In genomic region chr9:133351908-133352634, GRCh38 we compare ENCODE assay signal across 9 cellular contexts. TPM values are rescaled to one million over a fixed set of nuclear protein-coding genes. Genes with fewer than 3 reads are reported as not detected.
DNase-seq lines count a peak whose midpoint lies in the region; ATAC-seq, FAIRE-seq and TF ChIP-seq lines count a peak whose summit lies in the region.
"Had no signal": no experiment of that assay in that cellular context is flagged by ENCODE, and none has a peak within 500 bp of the region (broad histone marks: within the 10 kb centered on the region; RNA-seq: fewer than 3 reads in every experiment).

No MANE protein-coding gene starts in this region.

- peaks cover 15% of the 10 kb centered on the region for H3K4me1 Mint-ChIP-seq in endothelial cell (ENCODE audit: unreplicated experiment)

- DNase-seq in DMS 273 treated with DMSO at 0.1 percent for 48 hours (lab: John Stamatoyannopoulos, UW) = peak; percentile 65
- peak; percentile 56 for DNase-seq in HFF-Myc (ENCODE audit: extremely low read depth, low read depth)
- DNase-seq in SKM-1 treated with dmso at 0.1 percent for 144 hours (lab: John Stamatoyannopoulos, UW; ENCODE audit: unreplicated experiment) = peak; percentile 69
- peak; percentile 56 for DNase-seq in endothelial cell (ENCODE audit: low spot score)
- DNase-seq in psoas muscle = no peak
- no peak for DNase-seq in Ammon's horn (ENCODE audit: low spot score)
- no peak for DNase-seq in small intestine

- TF ChIP-seq CTCF in HFF-Myc (IDR thresholded peaks at IDR 0.05; ENCODE audit: low read depth, low read length, missing control alignments) = peak; percentile 78
- TF ChIP-seq CTCF in endothelial cell (IDR thresholded peaks at IDR 0.05; ENCODE audit: unreplicated experiment) = peak; percentile 46
- TF ChIP-seq CTCF in psoas muscle (IDR thresholded peaks at IDR 0.05) = peak; percentile 55

- WGBS in psoas muscle, 3 donors = 62 to 74% (median 67%) methylated on average over 14 of the region's 14 CpGs
- WGBS in small intestine, 3 donors = 74 to 80% (median 77%) methylated on average over 14 of the region's 14 CpGs

- H3K9me3 Mint-ChIP-seq in endothelial cell (ENCODE audit: unreplicated experiment) = no peaks in the 10 kb centered on the region

- H3K36me3 ChIP-seq in psoas muscle (ENCODE audit: insufficient read depth in 1 of 2, low read depth in 1 of 2) (peaks cover 7 to 61% of the 10 kb centered on the region in 2 donors), small intestine (ENCODE audit: control insufficient read depth in 2 of 2, insufficient read depth in 2 of 2, low read length in 2 of 2) (peaks cover 16 to 17% of the 10 kb centered on the region in 2 donors)

- H3K9me3 ChIP-seq in psoas muscle (no peaks in the 10 kb centered on the region), small intestine (ENCODE audit: control insufficient read depth, low read depth) (no peaks in the 10 kb centered on the region)

- H3K4me3 ChIP-seq in HFF-Myc (replicated peaks; ENCODE audit: low read depth, low read length) (no peak overlapping the region), psoas muscle (no peak overlapping the region), small intestine (ENCODE audit: low read depth in 1 of 2, low read length in 2 of 2) (no peak overlapping the region)

- H3K4me1 ChIP-seq in psoas muscle = peaks cover 34% of the 10 kb centered on the region
- peaks cover 0 to 4% of the 10 kb centered on the region in 2 donors for H3K4me1 ChIP-seq in small intestine (ENCODE audit: control insufficient read depth in 2 of 2, insufficient read depth in 1 of 2, low read depth in 1 of 2, low read length in 1 of 2)

- peaks cover 39% of the 10 kb centered on the region for H3K36me3 Mint-ChIP-seq in endothelial cell (ENCODE audit: low read depth, unreplicated experiment)

- peaks cover 15% of the 10 kb centered on the region for H3K27me3 Mint-ChIP-seq in endothelial cell (ENCODE audit: unreplicated experiment)

- intact Hi-C loops in psoas muscle (cut with DNase I) = loop anchor here in 1 of 2 donors (2.0 to 10.0 kb wide), 2 partner anchors 23 to 113 kb away; no protein-coding TSS in a partner anchor

- H3K27me3 ChIP-seq in psoas muscle (ENCODE audit: insufficient read depth in 3 of 3, low read length in 2 of 3) (no peaks in the 10 kb centered on the region), small intestine (ENCODE audit: control insufficient read depth in 2 of 2, insufficient read depth in 2 of 2, low read length in 2 of 2) (no peaks in the 10 kb centered on the region)

- no peak overlapping the region for H3K27ac Mint-ChIP-seq in endothelial cell (ENCODE audit: unreplicated experiment)

- peak; percentile 7 to 29 (median 22) for ATAC-seq in psoas muscle
- no peak for ATAC-seq in HG02970 (IDR thresholded peaks at IDR 0.05; ENCODE audit: low FRiP score, unreplicated experiment)
- ATAC-seq: naive thymus-derived CD4-positive, alpha-beta T cell had no signal

- no peak for FAIRE-seq in small intestine (lab: Jason Lieb, UNC)

- peak overlapping the region; percentile 46 for H3K27ac ChIP-seq in psoas muscle
- H3K27ac ChIP-seq in small intestine (ENCODE audit: low read depth in 1 of 2, low read length in 1 of 2) = no peak overlapping the region

- H3K4me3 Mint-ChIP-seq in endothelial cell (ENCODE audit: unreplicated experiment) = peak overlapping the region; percentile 74

RNA-seq across cellular contexts. Expression of gene RPL7A, which starts 4.1 kb away (rescaled TPM):
- 2,006 TPM for total RNA-seq in endothelial cell (ENCODE audit: unreplicated experiment)
- 1,000 to 10,000 TPM; 1,013 to 1,526 (median 1,062) TPM for total RNA-seq in psoas muscle
- 1,000 to 10,000 TPM; 1,923 to 3,403 (median 2,177) TPM for polyA plus RNA-seq in psoas muscle
- 1,000 to 10,000 TPM; 1,890 to 3,725 (median 3,312) TPM for polyA plus RNA-seq in small intestine

RNA-seq across cellular contexts. Expression of gene MED22, which starts 4.1 kb away (rescaled TPM):
- total RNA-seq in endothelial cell (ENCODE audit: unreplicated experiment) = 32.9 TPM
- 10 to 100 TPM in 2 of 4 donors, 1 to 10 TPM in 2; 7.5 to 14.4 (median 10.6) TPM for total RNA-seq in psoas muscle
- polyA plus RNA-seq in psoas muscle = 10 to 100 TPM; 14.5 to 43.5 (median 23.4) TPM
- polyA plus RNA-seq in small intestine = 10 to 100 TPM; 10.3 to 17.7 (median 17.6) TPM

RNA-seq across cellular contexts. Expression of gene SURF1, which starts 4.2 kb away (rescaled TPM):
- total RNA-seq in endothelial cell (ENCODE audit: unreplicated experiment) (36.2 TPM), psoas muscle (10 to 100 TPM; 27.7 to 54.9 (median 45.5) TPM)
- polyA plus RNA-seq in psoas muscle (100 to 1,000 TPM in 1 of 3 donors, 10 to 100 TPM in 2; 63.1 to 127 (median 77.0) TPM), small intestine (10 to 100 TPM; 83.3 to 94.4 (median 87.5) TPM)

RNA-seq across cellular contexts. Expression of gene SURF2, which starts 4.3 kb away (rescaled TPM):
- total RNA-seq in endothelial cell (ENCODE audit: unreplicated experiment) = 11.9 TPM
- 10 to 100 TPM; 10.9 to 13.8 (median 13.3) TPM for total RNA-seq in psoas muscle
- polyA plus RNA-seq in psoas muscle = 10 to 100 TPM; 19.7 to 50.6 (median 38.7) TPM
- 10 to 100 TPM; 30.3 to 66.0 (median 54.9) TPM for polyA plus RNA-seq in small intestine

RNA-seq across cellular contexts. Expression of gene SURF6, which starts 16.1 kb away (rescaled TPM):
- total RNA-seq in endothelial cell (ENCODE audit: unreplicated experiment) (21.7 TPM), psoas muscle (10 to 100 TPM; 11.4 to 27.3 (median 16.0) TPM)
- polyA plus RNA-seq in psoas muscle (10 to 100 TPM; 27.7 to 43.0 (median 36.3) TPM), small intestine (10 to 100 TPM; 23.2 to 41.1 (median 32.9) TPM)

Comparison
In these comparisons a context has a peak if more than half of its experiments do, and no peak if none do; other contexts are left out.
1. DNase-seq: peak in DMS 273 treated with DMSO at 0.1 percent for 48 hours (single experiment), HFF-Myc (single experiment), SKM-1 treated with dmso at 0.1 percent for 144 hours (single experiment) and endothelial cell (single experiment); none in psoas muscle (0 of 2), Ammon's horn (single experiment) and small intestine (single experiment).
2. Peak in every context shown above with its lines, with median percentiles within 50 percentile points of each other: CTCF ChIP-seq.